Comparison of ENCODE assay signal across 10 cellular contexts in genomic region chr18:80200171-80200931, GRCh38. TPM values are rescaled to one million over a fixed set of nuclear protein-coding genes. Genes with fewer than 3 reads are reported as not detected.
DNase-seq lines count a peak whose midpoint lies in the region; ATAC-seq and TF ChIP-seq lines count a peak whose summit lies in the region.
"Had no signal": no experiment of that assay in that cellular context is flagged by ENCODE, and none has a peak within 500 bp of the region (broad histone marks: within the 10 kb centered on the region; RNA-seq: fewer than 3 reads in every experiment).

No MANE protein-coding gene starts in this region.

- peak; percentile 9 for TF ChIP-seq CTCF in psoas muscle (IDR thresholded peaks at IDR 0.05)

- no peaks in the 10 kb centered on the region for H3K9me3 ChIP-seq in psoas muscle
- H3K9me3 ChIP-seq in CD8-positive, alpha-beta memory T cell (ENCODE audit: low read length): no peaks in the 10 kb centered on the region

- H3K4me3 ChIP-seq in psoas muscle: no peak overlapping the region
- H3K4me3 ChIP-seq in CD8-positive, alpha-beta memory T cell (ENCODE audit: low read length): no peak overlapping the region

- H3K27ac ChIP-seq in psoas muscle: no peak overlapping the region
- no peak overlapping the region for H3K27ac ChIP-seq in CD8-positive, alpha-beta memory T cell (ENCODE audit: low read depth, low read length)

- H3K4me1 ChIP-seq in psoas muscle: no peaks in the 10 kb centered on the region
- H3K4me1 ChIP-seq in CD8-positive, alpha-beta memory T cell (ENCODE audit: insufficient read depth, low read length): no peaks in the 10 kb centered on the region

- no peaks in the 10 kb centered on the region for H3K36me3 ChIP-seq in psoas muscle (ENCODE audit: insufficient read depth in 1 of 2, low read depth in 1 of 2)
- H3K36me3 ChIP-seq in CD8-positive, alpha-beta memory T cell (ENCODE audit: insufficient read depth, low read length): no peaks in the 10 kb centered on the region

- H3K27me3 Mint-ChIP-seq in effector memory CD8-positive, alpha-beta T cell: peaks cover 28 to 65% of the 10 kb centered on the region in 2 donors
- H3K27me3 Mint-ChIP-seq in CD8-positive, alpha-beta memory T cell: peaks cover 16 to 38% of the 10 kb centered on the region in 2 donors

- no peaks in the 10 kb centered on the region for H3K9me3 Mint-ChIP-seq in effector memory CD8-positive, alpha-beta T cell
- H3K9me3 Mint-ChIP-seq in CD8-positive, alpha-beta memory T cell: no peaks in the 10 kb centered on the region
- H3K9me3 Mint-ChIP-seq: natural killer cell treated with Interleukin-12 subunit alpha and Interleukin-12 subunit beta and Interleukin-15 and Interleukin-18, amount 100 ng/mL, for 72 hours had no signal

- POLR2A ChIA-PET in CD8-positive, alpha-beta memory T cell (lab: Charles Lee): no interaction called here

- H3K4me3 Mint-ChIP-seq in effector memory CD8-positive, alpha-beta T cell: no peak overlapping the region
- no peak overlapping the region for H3K4me3 Mint-ChIP-seq in CD8-positive, alpha-beta memory T cell
- H3K4me3 Mint-ChIP-seq: natural killer cell treated with Interleukin-12 subunit alpha and Interleukin-12 subunit beta and Interleukin-15 and Interleukin-18, amount 100 ng/mL, for 72 hours had no signal

- H3K36me3 Mint-ChIP-seq in effector memory CD8-positive, alpha-beta T cell (ENCODE audit: insufficient read depth): peaks cover 2% of the 10 kb centered on the region
- no peaks in the 10 kb centered on the region for H3K36me3 Mint-ChIP-seq in CD8-positive, alpha-beta memory T cell
- H3K36me3 Mint-ChIP-seq: natural killer cell treated with Interleukin-12 subunit alpha and Interleukin-12 subunit beta and Interleukin-15 and Interleukin-18, amount 100 ng/mL, for 72 hours had no signal

- DNase-seq in ELF-1 (ENCODE audit: low read depth, low spot score): peak; percentile 55
- peak; percentile 36 for DNase-seq in NCI-H1694 treated with DMSO at 0.1 percent for 48 hours (lab: John Stamatoyannopoulos, UW)
- DNase-seq in effector memory CD8-positive, alpha-beta T cell: no peak
- DNase-seq in psoas muscle: no peak
- DNase-seq in CD8-positive, alpha-beta memory T cell: no peak
- DNase-seq in sciatic nerve (ENCODE audit: low spot score): no peak
- DNase-seq: erythroblast had no signal

- 49 to 67% (median 53%) methylated on average over 17 of the region's 17 CpGs for WGBS in psoas muscle, 3 donors

- no peak for ATAC-seq in effector memory CD8-positive, alpha-beta T cell (replicated peaks)
- ATAC-seq in psoas muscle (no peak), GM19395 (IDR thresholded peaks at IDR 0.05; ENCODE audit: unreplicated experiment) (no peak), GM19023 (IDR thresholded peaks at IDR 0.05; ENCODE audit: unreplicated experiment) (no peak), sciatic nerve (no peak)
- ATAC-seq: natural killer cell treated with Interleukin-12 subunit alpha and Interleukin-12 subunit beta and Interleukin-15 and Interleukin-18, amount 100 ng/mL, for 72 hours had no signal

- no peaks in the 10 kb centered on the region for H3K27me3 ChIP-seq in psoas muscle (ENCODE audit: insufficient read depth in 3 of 3, low read length in 2 of 3)
- H3K27me3 ChIP-seq in CD8-positive, alpha-beta memory T cell (ENCODE audit: insufficient read depth, low read length, poor library complexity, severe bottlenecking): no peaks in the 10 kb centered on the region

- peak overlapping the region; percentile 16 to 73 for H3K27ac Mint-ChIP-seq in effector memory CD8-positive, alpha-beta T cell
- no peak overlapping the region for H3K27ac Mint-ChIP-seq in CD8-positive, alpha-beta memory T cell
- H3K27ac Mint-ChIP-seq: natural killer cell treated with Interleukin-12 subunit alpha and Interleukin-12 subunit beta and Interleukin-15 and Interleukin-18, amount 100 ng/mL, for 72 hours had no signal

- CTCF ChIA-PET in CD8-positive, alpha-beta memory T cell (lab: Charles Lee): interaction anchor here (1.1 to 1.3 kb wide), 2 partner anchors 10 to 34 kb away, joined by 3 read pairs; no protein-coding TSS in a partner anchor

- intact Hi-C loops in psoas muscle (cut with DNase I): no loop called here
- intact Hi-C loops in sciatic nerve (cut with DNase I): no loop called here

- peaks cover 4% of the 10 kb centered on the region in 2 donors for H3K4me1 Mint-ChIP-seq in effector memory CD8-positive, alpha-beta T cell (ENCODE audit: low read depth in 2 of 2)
- H3K4me1 Mint-ChIP-seq in CD8-positive, alpha-beta memory T cell: peaks cover 6 to 12% (median 10%) of the 10 kb centered on the region in 3 donors

RNA-seq across cellular contexts. Expression of gene PARD6G, which starts 47.0 kb away (rescaled TPM):
- 1 to 10 TPM; 1.1 to 1.5 (median 1.3) TPM for total RNA-seq in psoas muscle
- polyA plus RNA-seq in psoas muscle: under 1 TPM; 0.22 to 1.00 (median 0.39) TPM
- total RNA-seq in CD8-positive, alpha-beta memory T cell: under 1 TPM; 0.33 to 0.48 TPM
- 0.32 TPM for polyA plus RNA-seq in CD8-positive, alpha-beta memory T cell
- total RNA-seq in sciatic nerve: 11.2 TPM
- total RNA-seq: natural killer cell treated with Interleukin-12 subunit alpha and Interleukin-12 subunit beta and Interleukin-15 and Interleukin-18, amount 100 ng/mL, for 72 hours had no signal

Comparison
In these comparisons a context has a peak if more than half of its experiments do, and no peak if none do; other contexts are left out.
1. DNase-seq: peak in ELF-1 (single experiment) and NCI-H1694 treated with DMSO at 0.1 percent for 48 hours (single experiment); none in effector memory CD8-positive, alpha-beta T cell (0 of 3), psoas muscle (0 of 2), CD8-positive, alpha-beta memory T cell (0 of 5) and sciatic nerve (single experiment).
2. H3K27ac Mint-ChIP-seq: peak in effector memory CD8-positive, alpha-beta T cell (2 of 2); none in CD8-positive, alpha-beta memory T cell (0 of 8).